ENCODE assay signal across 7 cellular contexts in the genomic region with DNA sequence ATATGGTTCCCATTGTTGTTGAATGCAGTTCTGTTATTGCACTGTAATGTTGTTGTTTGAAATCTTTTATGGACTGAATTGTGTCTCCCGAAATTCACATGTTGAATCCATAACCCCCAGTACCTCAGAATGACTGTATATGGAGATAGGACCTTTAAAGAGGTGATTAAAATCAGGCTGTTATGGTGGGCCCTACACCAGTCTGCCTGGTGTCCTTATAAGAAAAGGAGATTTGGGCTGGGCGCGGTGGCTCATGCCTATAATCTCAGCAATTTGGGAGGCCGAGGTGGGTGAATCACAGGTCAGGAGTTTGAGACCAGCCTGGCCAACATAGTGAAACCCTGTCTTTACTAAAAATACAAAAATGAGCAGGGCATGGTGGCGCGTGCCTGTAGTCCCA. TPM values are rescaled to one million over a fixed set of nuclear protein-coding genes. Genes with fewer than 3 reads are reported as not detected.
"Had no signal": no experiment of that assay in that cellular context is flagged by ENCODE, and none has a peak within 500 bp of the region (broad histone marks: within the 10 kb centered on the region; RNA-seq: fewer than 3 reads in every experiment).

No MANE protein-coding gene starts in this region.

- H3K36me3 ChIP-seq: HAP-1 had no signal

- H3K4me3 ChIP-seq: GM23248, HAP-1 had no signal

- DNase-seq: GOT3, H7, IMR-90 had no signal

- H3K9ac ChIP-seq: GM23248 had no signal

- H3K9me3 ChIP-seq: HAP-1 had no signal

- ATAC-seq: HCT116 had no signal

RNA-seq across cellular contexts. Expression of gene CXCL17, which starts 7.4 kb away (rescaled TPM):
- total RNA-seq: GM23248, H4, H7, IMR-90 had no signal
- polyA plus RNA-seq: GM23248, IMR-90 had no signal

RNA-seq across cellular contexts. Expression of gene CNFN, which starts 45.2 kb away (rescaled TPM):
- total RNA-seq: GM23248, IMR-90 had no signal
